Comparison of ENCODE assay signal across 24 cellular contexts in genomic region chr16:73510852-73511251, GRCh38.
"Had no signal": no experiment of that assay in that cellular context is flagged by ENCODE, and none has a peak within 500 bp of the region (broad histone marks: within the 10 kb centered on the region; RNA-seq: fewer than 3 reads in every experiment).

No MANE protein-coding gene starts in this region.

- H3K27me3 ChIP-seq: neural progenitor cell, right lobe of liver, stomach, thyroid gland, tibial nerve, upper lobe of left lung, uterus had no signal

- ATAC-seq: naive thymus-derived CD4-positive, alpha-beta T cell; natural killer cell; pancreas; psoas muscle; right cardiac atrium; right lobe of liver; stimulated activated effector memory CD8-positive, alpha-beta T cell treated with anti-CD3 and anti-CD28 coated beads, Interleukin-12 subunit alpha, Interleukin-12 subunit beta, amount 100 ng/mL, for 72 hours; stimulated activated naive B cell treated with anti-CD40 and anti-IgM and Interleukin-4, amounts not matched to agents 10 μg/mL and 1 μg/mL and 100 μg/mL, for 72 hours had no signal

- H3K4me1 ChIP-seq: pancreas, psoas muscle, right lobe of liver, sigmoid colon, stomach, thyroid gland, tibial nerve, upper lobe of left lung, uterus had no signal

- H3K36me3 ChIP-seq: neural progenitor cell, pancreas, right lobe of liver, sigmoid colon, stomach, thoracic aorta, thyroid gland, tibial nerve, upper lobe of left lung, uterus had no signal

- H3K4me3 ChIP-seq: neural progenitor cell, pancreas, psoas muscle, right lobe of liver, sigmoid colon, stomach, thoracic aorta, thyroid gland, tibial nerve, upper lobe of left lung, uterus had no signal

- H3K9me3 ChIP-seq: pancreas, psoas muscle, right lobe of liver, sigmoid colon, stomach, thoracic aorta, thyroid gland, tibial nerve, upper lobe of left lung, uterus had no signal

- DNase-seq: naive thymus-derived CD4-positive, alpha-beta T cell; natural killer cell; occipital lobe; pancreas; psoas muscle; right cardiac atrium; right lobe of liver; sigmoid colon; small intestine; stimulated activated CD4-positive, alpha-beta T cell treated with anti-CD3 and anti-CD28 coated beads, Interleukin-15, amount 100 ng/mL, for 24 hours; stimulated activated CD4-positive, alpha-beta T cell treated with anti-CD3 and anti-CD28 coated beads, Interleukin-2, amount 100 ng/mL, for 24 hours; stimulated activated CD4-positive, alpha-beta T cell treated with anti-CD3 and anti-CD28 coated beads, Interleukin-2, amount 100 ng/mL, for 48 hours; stimulated activated CD4-positive, alpha-beta T cell treated with anti-CD3 and anti-CD28 coated beads, Interleukin-4, amount 100 ng/mL, for 24 hours; stimulated activated naive B cell treated with anti-CD40 and anti-IgM and Interleukin-4, amounts not matched to agents 10 μg/mL and 1 μg/mL and 100 μg/mL, for 72 hours; stimulated activated naive CD4-positive, alpha-beta T cell treated with Interleukin-2 at 50 U/mL for 16 hours; stomach; thyroid gland; trophoblast cell; upper lobe of left lung; uterus had no signal

- H3K27ac ChIP-seq: neural progenitor cell, pancreas, psoas muscle, right lobe of liver, sigmoid colon, stomach, thoracic aorta, thyroid gland, tibial nerve, upper lobe of left lung, uterus had no signal
